Comparison of ENCODE assay signal across 8 cellular contexts in genomic region chr17:76737676-76738467, GRCh38. TPM values are rescaled to one million over a fixed set of nuclear protein-coding genes. Genes with fewer than 3 reads are reported as not detected.
DNase-seq lines count a peak whose midpoint lies in the region; ATAC-seq and TF ChIP-seq lines count a peak whose summit lies in the region.

Gene MFSD11 (plus strand): TSS chr17:76738119. CDS start chr17:76738353, 234 bp downstream.

- WGBS in right cardiac atrium, result under 1% methylated on average over 57 of the region's 57 CpGs
- WGBS in psoas muscle, 3 donors, result 0 to 1% (median 0%) methylated on average over 56 to 57 of the region's 57 CpGs
- WGBS in urinary bladder, result under 1% methylated on average over 57 of the region's 57 CpGs

- peak within 1 kb of the TSS; percentile 92 to 97 for H3K4me3 ChIP-seq in ascending aorta
- peak within 1 kb of the TSS; percentile 85 for H3K4me3 ChIP-seq in right cardiac atrium (ENCODE audit: low read length)
- peak within 1 kb of the TSS; percentile 72 for H3K4me3 ChIP-seq in psoas muscle
- peak within 1 kb of the TSS; percentile 83 for H3K4me3 ChIP-seq in urinary bladder (ENCODE audit: low read depth, low read length)

- intact Hi-C loops in ascending aorta (cut with DNase I) (loop anchor here (1.0 to 10.0 kb wide), 3 partner anchors 12 to 667 kb away; partner anchors contain the start of genes JMJD6 and METTL23), right cardiac atrium (cut with DNase I) (no loop called here), psoas muscle (cut with DNase I) (no loop called here)

- ATAC-seq in GM18498 (IDR thresholded peaks at IDR 0.05; ENCODE audit: unreplicated experiment) (peak; percentile 67), HG02870 (IDR thresholded peaks at IDR 0.05; ENCODE audit: unreplicated experiment) (peak; percentile 50), right cardiac atrium (peak; percentile 88 to 89), psoas muscle (peak; percentile 78 to 84 (median 80))

- H3K36me3 ChIP-seq in ascending aorta (peaks cover 24 to 39% of the 10 kb centered on the region in 2 donors), psoas muscle (ENCODE audit: insufficient read depth in 1 of 2, low read depth in 1 of 2) (peaks cover 0 to 52% of the 10 kb centered on the region in 2 donors), urinary bladder (ENCODE audit: insufficient read depth) (peaks cover 1% of the 10 kb centered on the region)

- H3K27me3 ChIP-seq in ascending aorta (no peaks in the 10 kb centered on the region), right cardiac atrium (ENCODE audit: control insufficient read depth, insufficient read depth) (no peaks in the 10 kb centered on the region), psoas muscle (ENCODE audit: insufficient read depth in 3 of 3, low read length in 2 of 3) (no peaks in the 10 kb centered on the region)

- DNase-seq in NCI-H146 (lab: John Stamatoyannopoulos, UW) (peak; percentile 96), T-helper 22 cell (ENCODE audit: low read depth) (peak; percentile 88), ascending aorta (ENCODE audit: low spot score in 2 of 2) (peak; percentile 64 to 94), right cardiac atrium (peak; percentile 94 to 97 (median 96)), psoas muscle (peak; percentile 93 to 97)

- no peak for TF ChIP-seq CTCF in ascending aorta (IDR thresholded peaks at IDR 0.05)
- TF ChIP-seq CTCF in psoas muscle (IDR thresholded peaks at IDR 0.05), result no peak

- H3K9me3 ChIP-seq in ascending aorta (no peaks in the 10 kb centered on the region), right cardiac atrium (ENCODE audit: control insufficient read depth, low read length) (no peaks in the 10 kb centered on the region), psoas muscle (no peaks in the 10 kb centered on the region)

- H3K27ac ChIP-seq in ascending aorta (peak within 1 kb of the TSS; percentile 95 to 98), right cardiac atrium (ENCODE audit: low read length) (peak within 1 kb of the TSS; percentile 100), psoas muscle (peak within 1 kb of the TSS; percentile 89), urinary bladder (ENCODE audit: low read depth) (peak within 1 kb of the TSS; percentile 98)

- peaks cover 5 to 47% of the 10 kb centered on the region in 2 donors for H3K4me1 ChIP-seq in ascending aorta
- H3K4me1 ChIP-seq in right cardiac atrium (ENCODE audit: control insufficient read depth, insufficient read depth, low read length), result peaks cover 2% of the 10 kb centered on the region
- peaks cover 60% of the 10 kb centered on the region for H3K4me1 ChIP-seq in psoas muscle
- H3K4me1 ChIP-seq in urinary bladder (ENCODE audit: insufficient read depth), result no peaks in the 10 kb centered on the region

RNA-seq across cellular contexts. Expression of gene MFSD11, which starts in this region (rescaled TPM):
- 13.4 TPM for total RNA-seq in ascending aorta
- 10 to 100 TPM; 23.6 to 40.2 (median 31.5) TPM for total RNA-seq in right cardiac atrium
- polyA plus RNA-seq in right cardiac atrium, result 16.2 TPM
- total RNA-seq in psoas muscle, result 10 to 100 TPM; 18.7 to 26.5 (median 22.0) TPM
- 10 to 100 TPM; 10.1 to 27.4 (median 10.3) TPM for polyA plus RNA-seq in psoas muscle
- 69.5 TPM for total RNA-seq in urinary bladder
- polyA plus RNA-seq in urinary bladder, result 16.6 TPM

Comparison
In these comparisons a context has a peak if more than half of its experiments do, and no peak if none do; other contexts are left out.
1. Peak in every context shown above with its lines: DNase-seq, ATAC-seq, H3K4me3 ChIP-seq and H3K27ac ChIP-seq.